34 cellular contexts compared by ENCODE assay signal in genomic region chr10:116402858-116403257, GRCh38. TPM values are rescaled to one million over a fixed set of nuclear protein-coding genes. Genes with fewer than 3 reads are reported as not detected.
"Had no signal": no experiment of that assay in that cellular context is flagged by ENCODE, and none has a peak within 500 bp of the region (broad histone marks: within the 10 kb centered on the region; RNA-seq: fewer than 3 reads in every experiment).

No MANE protein-coding gene starts in this region.

- H3K4me1 ChIP-seq: neural progenitor cell, parathyroid adenoma, psoas muscle, spleen, suprapubic skin, testis, tibial artery, transverse colon, upper lobe of right lung, uterus had no signal

- H3K4me1 Mint-ChIP-seq: natural killer cell; nephron; stimulated activated memory B cell treated with anti-CD40 and anti-IgM and Interleukin-4, amounts not matched to agents 10 μg/mL and 1 μg/mL and 100 μg/mL, for 72 hours; stimulated activated naive CD8-positive, alpha-beta T cell treated with anti-CD3 and anti-CD28 coated beads, Interleukin-15, amount 100 ng/mL, for 72 hours had no signal

- H3K9ac ChIP-seq: neural progenitor cell, parathyroid adenoma had no signal

- H3K9me3 ChIP-seq: ovary, psoas muscle, spleen, suprapubic skin, testis, tibial artery, transverse colon, upper lobe of right lung, uterus had no signal

- H3K4me3 ChIP-seq: neural progenitor cell, ovary, psoas muscle, skin epidermis, smooth muscle cell, spleen, suprapubic skin, testis, tibial artery, transverse colon, upper lobe of right lung, uterus had no signal

- H3K27me3 ChIP-seq: neural progenitor cell, ovary, spleen, suprapubic skin, testis, tibial artery, transverse colon, upper lobe of right lung, uterus had no signal

- ATAC-seq: natural killer cell; psoas muscle; right cardiac atrium; sciatic nerve; stimulated activated memory B cell treated with anti-CD40 and anti-IgM and Interleukin-4, amounts not matched to agents 10 μg/mL and 1 μg/mL and 100 μg/mL, for 72 hours; stimulated activated naive CD8-positive, alpha-beta T cell treated with anti-CD3 and anti-CD28 coated beads, Interleukin-15, amount 100 ng/mL, for 72 hours; stimulated activated naive CD8-positive, alpha-beta T cell treated with anti-CD3 and anti-CD28 coated beads, Interleukin-15, Interleukin-2, amounts not matched to agents 100 U/mL and 50 U/mL, for 24 hours; upper lobe of right lung had no signal

- H3K36me3 ChIP-seq: neural progenitor cell, ovary, spleen, suprapubic skin, tibial artery, transverse colon, upper lobe of right lung, uterus had no signal

- H3K4me3 Mint-ChIP-seq: natural killer cell; nephron; neural progenitor cell; stimulated activated memory B cell treated with anti-CD40 and anti-IgM and Interleukin-4, amounts not matched to agents 10 μg/mL and 1 μg/mL and 100 μg/mL, for 72 hours; stimulated activated naive CD8-positive, alpha-beta T cell treated with anti-CD3 and anti-CD28 coated beads, Interleukin-15, amount 100 ng/mL, for 72 hours; type B pancreatic cell had no signal

- H3K27me3 Mint-ChIP-seq: stimulated activated memory B cell treated with anti-CD40 and anti-IgM and Interleukin-4, amounts not matched to agents 10 μg/mL and 1 μg/mL and 100 μg/mL, for 72 hours had no signal

- H3K27ac ChIP-seq: neural progenitor cell, ovary, parathyroid adenoma, psoas muscle, skin epidermis, spleen, suprapubic skin, testis, tibial artery, transverse colon, upper lobe of right lung, uterus had no signal

- H3K9me3 Mint-ChIP-seq: neural progenitor cell, type B pancreatic cell had no signal

- H3K36me3 Mint-ChIP-seq: natural killer cell; neural progenitor cell; stimulated activated memory B cell treated with anti-CD40 and anti-IgM and Interleukin-4, amounts not matched to agents 10 μg/mL and 1 μg/mL and 100 μg/mL, for 72 hours; type B pancreatic cell had no signal

- DNase-seq: natural killer cell; occipital lobe; ovary; posterior cingulate gyrus; psoas muscle; right cardiac atrium; spleen; stimulated activated CD4-positive, alpha-beta T cell treated with anti-CD3 and anti-CD28 coated beads, Interleukin-12 subunit alpha, Interleukin-12 subunit beta, amount 100 ng/mL, for 4 hours; stimulated activated CD4-positive, alpha-beta T cell treated with anti-CD3 and anti-CD28 coated beads, Interleukin-1b, Interleukin-23, amount 100 ng/mL, for 48 hours; stimulated activated CD4-positive, alpha-beta T cell treated with anti-CD3 and anti-CD28 coated beads, Interleukin-4, amount 100 ng/mL, for 1 hour; stimulated activated CD4-positive, alpha-beta T cell treated with anti-CD3 and anti-CD28 coated beads, Interleukin-4, amount 100 ng/mL, for 4 hours; stimulated activated CD8-positive, alpha-beta memory T cell treated with anti-CD3 and anti-CD28 coated beads, Interleukin-4, amount 100 ng/mL, for 48 hours; stimulated activated naive CD4-positive, alpha-beta T cell; stimulated activated naive CD8-positive, alpha-beta T cell treated with anti-CD3 and anti-CD28 coated beads, Interleukin-15, amount 100 ng/mL, for 72 hours; stimulated activated naive CD8-positive, alpha-beta T cell treated with anti-CD3 and anti-CD28 coated beads, Interleukin-15, Interleukin-2, amounts not matched to agents 100 U/mL and 50 U/mL, for 24 hours; substantia nigra; testis; tibial artery; transverse colon; upper lobe of right lung; uterus had no signal

- H3K27ac Mint-ChIP-seq: natural killer cell; nephron; neural progenitor cell; progenitor cell of endocrine pancreas; stimulated activated memory B cell treated with anti-CD40 and anti-IgM and Interleukin-4, amounts not matched to agents 10 μg/mL and 1 μg/mL and 100 μg/mL, for 72 hours; stimulated activated naive CD8-positive, alpha-beta T cell treated with anti-CD3 and anti-CD28 coated beads, Interleukin-15, amount 100 ng/mL, for 72 hours; type B pancreatic cell had no signal

RNA-seq across cellular contexts. Expression of gene PNLIPRP3, which starts 24.8 kb away (rescaled TPM):
- total RNA-seq: natural killer cell, occipital lobe, ovary, progenitor cell of endocrine pancreas, psoas muscle, renal cortical epithelial cell, right cardiac atrium, sciatic nerve, spleen, testis, urinary bladder had no signal
- polyA plus RNA-seq: neural cell, ovary, psoas muscle, right cardiac atrium, smooth muscle cell, spleen had no signal
